ENCODE assay signal across 8 cellular contexts in the genomic region with DNA sequence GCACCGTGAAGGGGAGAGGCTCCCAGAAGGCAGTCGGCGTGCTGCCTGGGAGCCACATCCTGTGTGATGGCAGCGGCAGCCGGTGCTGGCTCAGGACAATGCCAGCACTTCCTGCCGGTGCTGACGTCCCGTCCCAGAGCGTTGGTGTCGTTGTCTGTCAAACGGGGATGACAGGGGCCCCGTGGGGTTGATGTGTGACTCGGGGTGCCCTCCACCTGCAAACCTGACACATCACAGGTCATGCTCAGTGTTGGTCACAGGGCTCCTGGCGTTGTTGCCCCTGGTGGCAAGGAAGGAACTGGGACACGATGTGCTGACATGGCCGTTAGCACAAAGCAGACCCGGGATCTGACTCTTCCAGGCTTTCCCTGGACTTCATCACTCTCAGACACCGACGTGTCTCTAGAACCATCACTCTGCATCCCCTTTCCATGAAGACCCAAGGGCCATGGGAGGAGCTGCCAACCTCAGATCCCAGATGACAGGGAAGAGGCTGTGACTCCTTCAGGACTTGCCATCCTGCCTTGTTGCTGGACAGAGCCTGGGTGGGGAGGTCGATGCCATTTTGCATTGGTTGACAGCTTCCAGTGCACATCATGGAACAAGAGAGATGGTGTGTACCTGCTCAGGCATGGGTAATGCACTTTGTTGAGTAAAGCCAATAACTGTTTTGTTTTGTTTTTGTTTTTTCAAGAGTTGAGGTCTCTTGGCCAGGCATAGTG. TPM values are rescaled to one million over a fixed set of nuclear protein-coding genes. Genes with fewer than 3 reads are reported as not detected.
DNase-seq lines count a peak whose midpoint lies in the region; ATAC-seq and TF ChIP-seq lines count a peak whose summit lies in the region.

No MANE protein-coding gene starts in this region.

- no peaks in the 10 kb centered on the region for H3K36me3 Mint-ChIP-seq in activated CD4-positive, alpha-beta T cell treated with anti-CD3 and anti-CD28 coated beads for 36 hours (ENCODE audit: low read depth)
- peaks cover 0 to 4% (median 0%) of the 10 kb centered on the region in 3 experiments; a peak in 2 of 7 replicates for H3K36me3 Mint-ChIP-seq in H9 (ENCODE audit: insufficient read depth in 1 of 3, low read depth in 3 of 3)

- H3K4me3 ChIP-seq in GM12875 (ENCODE audit: low read depth, low read length) (no peak overlapping the region), coronary artery (peak overlapping the region; percentile 42)

- no peak overlapping the region for H2BK120ac ChIP-seq in H9 (ENCODE audit: low read depth, low read length, poor library complexity, severe bottlenecking)

- H3K9ac ChIP-seq in H9 (ENCODE audit: extremely low read depth, insufficient read length, low read length) = no peak overlapping the region

- peak overlapping the region; percentile 81 for H3K27ac Mint-ChIP-seq in activated CD4-positive, alpha-beta T cell treated with anti-CD3 and anti-CD28 coated beads for 36 hours
- no peak overlapping the region for H3K27ac Mint-ChIP-seq in H9

- no peak overlapping the region; the same call in 1 of the 2 replicates for H3K14ac ChIP-seq in H9 (ENCODE audit: insufficient read depth, low read length)

- no peak overlapping the region for H2AK5ac ChIP-seq in H9 (ENCODE audit: insufficient read length, low read length)

- no peak overlapping the region for H4K5ac ChIP-seq in H9 (ENCODE audit: insufficient read length, low read depth, low read length)

- ATAC-seq in activated CD4-positive, alpha-beta T cell treated with anti-CD3 and anti-CD28 coated beads for 36 hours = peak; percentile 97
- ATAC-seq in HG03457 (IDR thresholded peaks at IDR 0.05; ENCODE audit: unreplicated experiment) (no peak), HG03469 (IDR thresholded peaks at IDR 0.05; ENCODE audit: unreplicated experiment) (no peak)

- no peaks in the 10 kb centered on the region for H3K79me1 ChIP-seq in H9 (ENCODE audit: insufficient read depth, low read depth, low read length, poor library complexity, severe bottlenecking)

- H3K23me2 ChIP-seq in H9 (ENCODE audit: insufficient read length, low read depth, low read length, poor library complexity, severe bottlenecking) = no peaks in the 10 kb centered on the region

- H3K4me3 Mint-ChIP-seq in activated CD4-positive, alpha-beta T cell treated with anti-CD3 and anti-CD28 coated beads for 36 hours = peak overlapping the region; percentile 15
- no peak overlapping the region for H3K4me3 Mint-ChIP-seq in H9

- TF ChIP-seq CTCF in GM12875 (IDR thresholded peaks at IDR 0.05; ENCODE audit: borderline replicate concordance, insufficient read depth, low read depth, low read length) (0 out of 2 replicates have a peak, but pooled peaks have one; percentile 3), coronary artery (IDR thresholded peaks at IDR 0.05) (no peak), H9 (conservative IDR thresholded peaks at IDR 0.05) (no peak)

- H2BK20ac ChIP-seq in H9 (ENCODE audit: low read depth, low read length, poor library complexity, severe bottlenecking) = no peak overlapping the region

- no peak overlapping the region for H3K4me2 ChIP-seq in H9 (ENCODE audit: insufficient read depth, insufficient read length, low read length)

- peaks cover 12% of the 10 kb centered on the region for H3K4me1 Mint-ChIP-seq in activated CD4-positive, alpha-beta T cell treated with anti-CD3 and anti-CD28 coated beads for 36 hours
- H3K4me1 Mint-ChIP-seq in H9 = peaks cover 6 to 10% of the 10 kb centered on the region in 2 experiments

- no peak overlapping the region for H3K23ac ChIP-seq in H9 (ENCODE audit: insufficient read length, low read depth, low read length)

- H3K9me3 Mint-ChIP-seq in activated CD4-positive, alpha-beta T cell treated with anti-CD3 and anti-CD28 coated beads for 36 hours (ENCODE audit: low read depth) = no peaks in the 10 kb centered on the region
- no peaks in the 10 kb centered on the region; a peak in 1 of 5 replicates for H3K9me3 Mint-ChIP-seq in H9

- no peaks in the 10 kb centered on the region for H3K27me3 Mint-ChIP-seq in activated CD4-positive, alpha-beta T cell treated with anti-CD3 and anti-CD28 coated beads for 36 hours
- H3K27me3 Mint-ChIP-seq in H9 (ENCODE audit: low read depth) = peaks cover 8% of the 10 kb centered on the region

- H2BK15ac ChIP-seq in H9 (ENCODE audit: low read depth, low read length) = no peak overlapping the region

- H3K27me3 ChIP-seq in H9 (ENCODE audit: insufficient read depth, low read length) = no peaks in the 10 kb centered on the region

- no peak overlapping the region for H4K8ac ChIP-seq in H9 (replicated peaks; ENCODE audit: insufficient read length, low read depth, low read length)

- CTCF ChIA-PET in activated CD4-positive, alpha-beta T cell treated with anti-CD3 and anti-CD28 coated beads for 36 hours (lab: Charles Lee) = interaction anchor here (1.3 kb wide), 1 partner anchor 18 kb away, joined by 4 read pairs; no protein-coding TSS in a partner anchor

- POLR2A ChIA-PET in activated CD4-positive, alpha-beta T cell treated with anti-CD3 and anti-CD28 coated beads for 36 hours (lab: Charles Lee) = no interaction called here

- H3K27ac ChIP-seq in coronary artery (no peak overlapping the region), H9 (ENCODE audit: insufficient read length, low read depth, low read length) (no peak overlapping the region)

- no peak overlapping the region for H3T11ph ChIP-seq in H9 (ENCODE audit: low read length)

- no peak overlapping the region for H2BK12ac ChIP-seq in H9 (ENCODE audit: insufficient read length, low read depth, low read length)

- H4K20me1 ChIP-seq in H9 (ENCODE audit: control insufficient read depth, insufficient read depth, insufficient read length) = no peaks in the 10 kb centered on the region

- H3K56ac ChIP-seq in H9 (ENCODE audit: insufficient read length, low read depth, low read length) = no peak overlapping the region

- H3K79me2 ChIP-seq in H9 (ENCODE audit: insufficient read depth, low read length) = no peaks in the 10 kb centered on the region

- H2BK5ac ChIP-seq in H9 (ENCODE audit: insufficient read length, low read length) = no peak overlapping the region

- no CpG with 5 or more reads among the region's 20 CpGs for WGBS in H9 (ENCODE audit: extremely low coverage, insufficient read length, low lambda C conversion rate)

- H3K4ac ChIP-seq in H9 (ENCODE audit: low read depth, low read length) = no peak overlapping the region

- H3K4me1 ChIP-seq in H9 (ENCODE audit: insufficient read depth, low read length) = no peaks in the 10 kb centered on the region

- DNase-seq in activated CD4-positive, alpha-beta T cell treated with anti-CD3 and anti-CD28 coated beads for 36 hours = peak; percentile 86
- DNase-seq in coronary artery (ENCODE audit: low spot score) = no peak
- DNase-seq in stimulated activated CD4-positive, alpha-beta T cell treated with anti-CD3 and anti-CD28 coated beads, Interleukin-4, amount 100 ng/mL, for 4 hours = peak; percentile 42 to 48
- DNase-seq in H9 = no peak
- no peak for DNase-seq in GOT3 (lab: John Stamatoyannopoulos, UW)

- no peaks in the 10 kb centered on the region for H3K9me3 ChIP-seq in H9 (ENCODE audit: control insufficient read depth, low read depth, low read length)

- no peak overlapping the region for H3K18ac ChIP-seq in H9 (ENCODE audit: insufficient read length, low read depth, low read length)

- no peak overlapping the region for H4K91ac ChIP-seq in H9 (ENCODE audit: insufficient read length, low read depth, low read length)

- intact Hi-C loops in activated CD4-positive, alpha-beta T cell treated with anti-CD3 and anti-CD28 coated beads for 36 hours (cut with DNase I, micrococcal nuclease) = no loop called here

- no peak overlapping the region for H2AFZ ChIP-seq in H9 (ENCODE audit: low read length)

RNA-seq across cellular contexts. Expression of gene PLPP7, which starts 21.5 kb away (rescaled TPM):
- total RNA-seq in activated CD4-positive, alpha-beta T cell treated with anti-CD3 and anti-CD28 coated beads for 36 hours = under 1 TPM; 0.14 to 0.30 TPM
- total RNA-seq in H9 (2021) = 1.9 and 2.4 TPM in 2 replicates

RNA-seq across cellular contexts. Expression of gene FAM78A, which starts 34.7 kb away (rescaled TPM):
- total RNA-seq in activated CD4-positive, alpha-beta T cell treated with anti-CD3 and anti-CD28 coated beads for 36 hours = 10 to 100 TPM; 36.6 to 52.3 TPM
- total RNA-seq in H9 (2021) = 1.9 and 2.1 TPM in 2 replicates

Comparison
In these comparisons a context has a peak if more than half of its experiments do, and no peak if none do; other contexts are left out.
1. DNase-seq: peak in activated CD4-positive, alpha-beta T cell treated with anti-CD3 and anti-CD28 coated beads for 36 hours (single experiment) and stimulated activated CD4-positive, alpha-beta T cell treated with anti-CD3 and anti-CD28 coated beads, Interleukin-4, amount 100 ng/mL, for 4 hours (2 of 2); none in coronary artery (single experiment), H9 (single experiment) and GOT3 (single experiment).
2. RNA of gene FAM78A, which starts 34.7 kb away (total RNA-seq): 36.6 to 52.3 TPM in activated CD4-positive, alpha-beta T cell treated with anti-CD3 and anti-CD28 coated beads for 36 hours; 1.9 to 2.1 TPM in H9; every median in the first group is over 10 times any median in the second.